Comparison of ENCODE assay signal across 9 cellular contexts in the genomic region with DNA sequence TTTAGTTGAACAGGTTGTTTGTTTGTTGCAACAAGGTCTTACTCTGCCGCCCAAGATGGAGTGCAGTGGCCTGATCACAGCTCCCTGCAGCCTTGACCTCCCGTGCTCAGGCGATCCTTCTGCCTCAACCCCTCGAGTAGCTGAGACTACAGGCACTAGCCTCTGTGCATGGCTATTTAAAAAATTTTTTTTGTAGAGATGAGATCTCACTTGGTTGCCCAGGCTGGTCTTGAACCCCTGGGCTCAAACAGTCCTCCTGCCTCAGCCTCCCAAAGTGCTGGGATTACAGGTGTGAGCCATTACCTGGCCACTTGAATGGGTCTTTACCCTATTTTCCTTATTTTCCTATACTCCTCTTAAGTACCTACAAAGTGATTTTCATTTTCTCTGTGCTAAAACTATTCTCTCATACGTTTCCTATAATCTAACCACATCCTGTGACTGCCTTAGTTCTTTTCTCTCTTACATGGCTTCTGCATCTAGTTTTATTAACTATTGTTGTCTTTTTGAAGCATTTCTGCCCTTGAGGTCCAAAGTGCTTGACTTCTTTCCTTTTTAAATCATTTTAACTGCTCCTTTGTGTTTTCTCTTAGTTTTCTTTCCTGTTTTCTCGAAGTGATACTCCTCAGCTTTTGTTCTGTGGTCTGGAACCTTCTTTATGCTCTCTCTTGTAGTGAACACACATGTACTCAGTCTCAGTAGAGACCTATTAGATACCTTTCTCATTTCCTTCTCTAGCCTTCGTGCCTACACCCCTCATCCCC. TPM values are rescaled to one million over a fixed set of nuclear protein-coding genes. Genes with fewer than 3 reads are reported as not detected.
A peak's percentile ranks its signal among the peaks of the same experiment; 100 is the strongest.
DNase-seq lines count a peak whose midpoint lies in the region; ATAC-seq, FAIRE-seq and TF ChIP-seq lines count a peak whose summit lies in the region.
"Had no signal": no experiment of that assay in that cellular context is flagged by ENCODE, and none has a peak within 500 bp of the region (broad histone marks: within the 10 kb centered on the region; RNA-seq: fewer than 3 reads in every experiment).

No MANE protein-coding gene starts in this region.

- peaks cover 89 to 98% (median 96%) of the 10 kb centered on the region in 11 experiments for H3K36me3 ChIP-seq in BLaER1 treated with 17β-estradiol and CSF1 and Interleukin-3, amounts not matched to agents 10 nM and 100 nM

- H3K4me2 ChIP-seq in BLaER1 treated with 17β-estradiol and CSF1 and Interleukin-3, amounts not matched to agents 10 nM and 100 nM = peak overlapping the region; percentile 4 to 80 (median 68); a peak in 21 of 22 replicates

- H3K4me3 ChIP-seq in BLaER1 treated with 17β-estradiol and CSF1 and Interleukin-3, amounts not matched to agents 10 nM and 100 nM = peak overlapping the region in 2 of 10 experiments; percentile 29 to 43; a peak in 2 of 20 replicates
- no peak overlapping the region for H3K4me3 ChIP-seq in dorsolateral prefrontal cortex
- H3K4me3 ChIP-seq: sigmoid colon had no signal

- H3K27ac ChIP-seq in BLaER1 treated with 17β-estradiol and CSF1 and Interleukin-3, amounts not matched to agents 10 nM and 100 nM = peak overlapping the region in 5 of 11 experiments; percentile 9 to 53 (median 14); a peak in 5 of 22 replicates
- H3K27ac ChIP-seq in dorsolateral prefrontal cortex = peak overlapping the region in 1 of 59 donors; percentile 2

- intact Hi-C loops in dorsolateral prefrontal cortex (cut with DNase I) = no loop called here

- H3K4me1 ChIP-seq in BLaER1 treated with 17β-estradiol and CSF1 and Interleukin-3, amounts not matched to agents 10 nM and 100 nM = peaks cover 10 to 29% (median 21%) of the 10 kb centered on the region in 10 experiments

- H3K9ac ChIP-seq in BLaER1 treated with 17β-estradiol and CSF1 and Interleukin-3, amounts not matched to agents 10 nM and 100 nM = peak overlapping the region in 1 of 11 experiments; percentile 12; a peak in 1 of 22 replicates

- no peaks in the 10 kb centered on the region for H3K27me3 ChIP-seq in BLaER1 treated with 17β-estradiol and CSF1 and Interleukin-3, amounts not matched to agents 10 nM and 100 nM
- no peaks in the 10 kb centered on the region for H3K27me3 ChIP-seq in dorsolateral prefrontal cortex
- H3K27me3 ChIP-seq: sigmoid colon had no signal

- no peak overlapping the region for H3K4me3 Mint-ChIP-seq in T-helper 17 cell
- H3K4me3 Mint-ChIP-seq in osteocyte (ENCODE audit: unreplicated experiment) = no peak overlapping the region

- H3K4me1 Mint-ChIP-seq in T-helper 17 cell (peaks cover 21% of the 10 kb centered on the region), osteocyte (ENCODE audit: unreplicated experiment) (peaks cover 8% of the 10 kb centered on the region)

- DNase-seq in GM19239 (ENCODE audit: insufficient read length, low spot score) = no peak
- DNase-seq in T-helper 17 cell = no peak
- no peak for DNase-seq in glomerular visceral epithelial cell (ENCODE audit: extremely low spot score)
- DNase-seq in osteocyte (ENCODE audit: extremely low spot score, unreplicated experiment) = no peak
- DNase-seq in dorsolateral prefrontal cortex = no peak
- DNase-seq: sigmoid colon had no signal

- H3K9me3 Mint-ChIP-seq in osteocyte (ENCODE audit: unreplicated experiment) = no peaks in the 10 kb centered on the region

- FAIRE-seq in GM19239 (lab: Jason Lieb, UNC) = peak; percentile 74

- H4K20me1 ChIP-seq in BLaER1 treated with 17β-estradiol and CSF1 and Interleukin-3, amounts not matched to agents 10 nM and 100 nM = peaks cover 0 to 92% (median 16%) of the 10 kb centered on the region in 11 experiments; a peak in 11 of 22 replicates

- H3K9me3 ChIP-seq in BLaER1 treated with 17β-estradiol and CSF1 and Interleukin-3, amounts not matched to agents 10 nM and 100 nM (replicated peaks in 1 of 11) = no peaks in the 10 kb centered on the region; a peak in 1 of 22 replicates
- H3K9me3 ChIP-seq in T-helper 17 cell (ENCODE audit: control insufficient read depth, low read length, poor library complexity, severe bottlenecking) = no peaks in the 10 kb centered on the region
- H3K9me3 ChIP-seq: sigmoid colon had no signal

- H3K36me3 Mint-ChIP-seq in T-helper 17 cell (ENCODE audit: low read depth) = no peaks in the 10 kb centered on the region
- H3K36me3 Mint-ChIP-seq in osteocyte (ENCODE audit: unreplicated experiment) = peaks cover 24% of the 10 kb centered on the region

- no peaks in the 10 kb centered on the region for H3K27me3 Mint-ChIP-seq in T-helper 17 cell
- H3K27me3 Mint-ChIP-seq in osteocyte (ENCODE audit: unreplicated experiment) = no peaks in the 10 kb centered on the region

- TF ChIP-seq CTCF in osteocyte (IDR thresholded peaks at IDR 0.05) (no peak), dorsolateral prefrontal cortex (IDR thresholded peaks at IDR 0.05 in 54 of 56, conservative IDR thresholded peaks at IDR 0.05 in 2 of 56; ENCODE audit: low read depth in 1 of 56, partially characterized antibody in 56 of 56) (no peak)

- H3K27ac Mint-ChIP-seq in T-helper 17 cell = no peak overlapping the region
- no peak overlapping the region for H3K27ac Mint-ChIP-seq in osteocyte (ENCODE audit: unreplicated experiment)

- ATAC-seq in HG02885 (IDR thresholded peaks at IDR 0.05; ENCODE audit: poor library complexity, unreplicated experiment) (peak; percentile 65), T-helper 17 cell (peak; percentile 87), HG03196 (IDR thresholded peaks at IDR 0.05; ENCODE audit: unreplicated experiment) (no peak)

RNA-seq across cellular contexts. Expression of gene GPX2, which starts 14.1 kb away (rescaled TPM):
- total RNA-seq in T-helper 17 cell (not detected), osteocyte (not detected in 2 replicates), dorsolateral prefrontal cortex (1 to 10 TPM in 2 of 120 experiments, under 1 TPM in 6, not detected in 112; 0.39 to 1.2 (median 0.72) TPM)

RNA-seq across cellular contexts. Expression of gene CHURC1, which starts 14.2 kb away (rescaled TPM):
- 10 to 100 TPM; 69.5 to 78.3 TPM for total RNA-seq in T-helper 17 cell
- 51.6 and 53.1 TPM in 2 replicates for total RNA-seq in osteocyte
- total RNA-seq in dorsolateral prefrontal cortex = 10 to 100 TPM; 39.7 to 80.2 (median 55.2) TPM

RNA-seq across cellular contexts. Expression of gene RAB15, which starts 43.7 kb away (rescaled TPM):
- total RNA-seq in T-helper 17 cell (1 to 10 TPM; 4.8 to 5.8 TPM), osteocyte (27.5 and 27.6 TPM in 2 replicates), dorsolateral prefrontal cortex (100 to 1,000 TPM in 21 of 120 experiments, 10 to 100 TPM in 99; 23.7 to 133 (median 83.8) TPM)

RNA-seq across cellular contexts. Expression of gene SPTB, which starts 48.7 kb away (rescaled TPM):
- total RNA-seq in T-helper 17 cell = 1 to 10 TPM in 1 of 2 donors, under 1 TPM in 1; 0.40 to 8.4 TPM
- total RNA-seq in osteocyte = 0.26 and 0.35 TPM in 2 replicates
- 10 to 100 TPM in 119 of 120 experiments, 1 to 10 TPM in 1; 6.7 to 55.4 (median 33.1) TPM for total RNA-seq in dorsolateral prefrontal cortex

RNA-seq across cellular contexts. Expression of gene FNTB, which starts 58.3 kb away (rescaled TPM):
- total RNA-seq in T-helper 17 cell = 10 to 100 TPM; 14.2 to 22.5 TPM
- total RNA-seq in osteocyte = 18.6 and 23.2 TPM in 2 replicates
- 10 to 100 TPM; 19.3 to 93.3 (median 34.4) TPM for total RNA-seq in dorsolateral prefrontal cortex
